Comparison of ENCODE assay signal across 22 cellular contexts in genomic region chr12:93550748-93551611, GRCh38.
"Had no signal": no experiment of that assay in that cellular context is flagged by ENCODE, and none has a peak within 500 bp of the region (broad histone marks: within the 10 kb centered on the region; RNA-seq: fewer than 3 reads in every experiment).

No MANE protein-coding gene starts in this region.

- H3K27me3 ChIP-seq: hepatocyte, stomach, suprapubic skin, tibial nerve had no signal

- H3K4me2 ChIP-seq: hepatocyte had no signal

- H3K4me1 ChIP-seq: stomach, suprapubic skin, tibial nerve had no signal

- H2AFZ ChIP-seq: hepatocyte had no signal

- H3K4me3 ChIP-seq: hepatocyte, mucosa of descending colon, stomach, suprapubic skin, tibial nerve had no signal

- H3K9me3 ChIP-seq: mucosa of descending colon, stomach, suprapubic skin, tibial nerve had no signal

- DNase-seq: activated CD4-positive, alpha-beta T cell treated with anti-CD3 and anti-CD28 coated beads, Interleukin-2, amount 50 U/mL, for 48 hours; activated effector memory CD4-positive, alpha-beta T cell treated with Interleukin-2 at 50 U/mL for 16 hours; activated naive CD4-positive, alpha-beta T cell treated with anti-CD3 and anti-CD28 coated beads, Interleukin-2, amount 10 ng/mL, durations not matched to agents 7 days and 5 days; activated T-cell treated with anti-CD3 and anti-CD28 coated beads, Interleukin-2, amount 50 U/mL, for 72 hours; amygdala; dermis blood vessel endothelial cell; effector CD8-positive, alpha-beta T cell; foreskin melanocyte; mesenchymal stem cell; mucosa of descending colon; nephron progenitor cell; occipital lobe; posterior cingulate gyrus; small intestine; stomach; T-helper 1 cell had no signal

- FAIRE-seq: small intestine, TTC549 had no signal

- H3K36me3 ChIP-seq: stomach, suprapubic skin, tibial nerve had no signal

- H3K79me2 ChIP-seq: hepatocyte had no signal

- ATAC-seq: activated T-cell treated with anti-CD3 and anti-CD28 coated beads, Interleukin-2, amount 50 U/mL, for 72 hours; mucosa of descending colon; sciatic nerve; stimulated activated memory B cell treated with anti-CD40 and anti-IgM and Interleukin-4, amounts not matched to agents 10 μg/mL and 1 μg/mL and 100 μg/mL, for 72 hours had no signal

- H3K27ac ChIP-seq: hepatocyte, stomach, suprapubic skin, tibial nerve had no signal
